In the genomic region with DNA sequence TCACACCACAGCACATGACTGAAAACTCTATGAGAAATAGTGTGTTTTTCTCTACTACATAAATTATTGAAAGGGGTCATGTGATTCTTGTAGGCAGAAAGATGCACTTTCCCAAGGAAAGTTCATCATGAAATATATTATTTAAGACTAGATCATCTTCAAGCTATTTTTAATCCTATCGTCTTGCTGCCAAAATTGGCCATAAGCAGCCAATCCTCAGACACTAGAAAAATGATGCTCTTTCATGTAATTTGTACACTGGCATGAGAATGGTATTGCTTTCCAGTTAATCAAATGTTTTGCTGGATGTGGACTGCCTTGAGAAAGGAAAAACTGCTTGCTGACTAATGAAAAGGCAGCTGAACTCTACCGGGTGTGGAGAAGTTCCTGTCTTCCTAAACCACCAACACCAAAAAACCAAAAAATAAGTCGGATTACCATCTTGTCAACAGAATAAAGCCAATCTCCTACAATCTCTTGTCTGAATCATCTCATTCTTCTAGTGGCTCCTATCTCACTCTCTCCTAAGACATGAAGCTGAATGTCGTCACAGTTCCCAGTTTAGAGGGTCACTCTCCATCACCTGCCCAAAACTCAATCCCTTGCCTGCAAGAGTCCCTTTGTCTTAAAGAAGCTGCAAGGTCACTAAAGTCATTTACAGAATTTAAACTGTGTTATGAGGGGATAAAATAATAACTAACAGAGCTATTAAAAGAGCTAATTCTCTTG, we compare ENCODE assay signal across 13 cellular contexts. TPM values are rescaled to one million over a fixed set of nuclear protein-coding genes. Genes with fewer than 3 reads are reported as not detected.
DNase-seq lines count a peak whose midpoint lies in the region; ATAC-seq and TF ChIP-seq lines count a peak whose summit lies in the region.
"Had no signal": no experiment of that assay in that cellular context is flagged by ENCODE, and none has a peak within 500 bp of the region (broad histone marks: within the 10 kb centered on the region; RNA-seq: fewer than 3 reads in every experiment).

No MANE protein-coding gene starts in this region.

- ATAC-seq in activated B cell treated with CpG ODN at 0.5 μM for 24 hours (ENCODE audit: low read depth): no peak
- no peak for ATAC-seq in gastroesophageal sphincter
- no peak for ATAC-seq in GM21360 (IDR thresholded peaks at IDR 0.05; ENCODE audit: unreplicated experiment)
- ATAC-seq: HCT116 had no signal

- H3K9me3 ChIP-seq in gastroesophageal sphincter: no peaks in the 10 kb centered on the region
- no peaks in the 10 kb centered on the region for H3K9me3 ChIP-seq in uterus

- H3K4me1 Mint-ChIP-seq in activated naive CD4-positive, alpha-beta T cell treated with anti-CD3 and anti-CD28 coated beads, Interleukin-2, amount 50 U/mL, for 24 hours: peaks cover 71% of the 10 kb centered on the region
- peaks cover 81% of the 10 kb centered on the region for H3K4me1 Mint-ChIP-seq in activated B cell treated with CpG ODN at 0.5 μM for 24 hours

- H3K27me3 ChIP-seq in gastroesophageal sphincter (no peaks in the 10 kb centered on the region), uterus (no peaks in the 10 kb centered on the region)

- no peak for TF ChIP-seq EP300 in gastroesophageal sphincter (IDR thresholded peaks at IDR 0.05)

- POLR2A ChIA-PET in activated B cell treated with CpG ODN at 0.5 μM for 24 hours (lab: Charles Lee): interaction anchor here (0.8 to 5.7 kb wide), 11 partner anchors 16 to 790 kb away, joined by 3 to 123 read pairs (median 4); no protein-coding TSS in a partner anchor

- H3K4me3 ChIP-seq in gastroesophageal sphincter: peak overlapping the region in 1 of 2 donors; percentile 92
- no peak overlapping the region for H3K4me3 ChIP-seq in uterus
- H3K4me3 ChIP-seq in foreskin fibroblast (ENCODE audit: low read depth in 1 of 2, low read length in 2 of 2): no peak overlapping the region

- no peaks in the 10 kb centered on the region for H3K9me3 Mint-ChIP-seq in activated naive CD4-positive, alpha-beta T cell treated with anti-CD3 and anti-CD28 coated beads, Interleukin-2, amount 50 U/mL, for 24 hours
- no peaks in the 10 kb centered on the region for H3K9me3 Mint-ChIP-seq in activated B cell treated with CpG ODN at 0.5 μM for 24 hours

- 32 to 40% methylated on average over 3 to 4 of the region's 4 CpGs for WGBS in gastroesophageal sphincter (ENCODE audit: low coverage in 1 of 2), 2 donors

- H3K27ac ChIP-seq in gastroesophageal sphincter (peak overlapping the region in 3 of 4 donors; percentile 21 to 90 (median 48)), uterus (peak overlapping the region; percentile 89 to 98)

- CTCF ChIA-PET in activated B cell treated with CpG ODN at 0.5 μM for 24 hours (lab: Charles Lee): interaction anchor here (0.6 to 2.4 kb wide), 9 partner anchors 22 to 194 kb away, joined by 3 to 9 read pairs (median 4); no protein-coding TSS in a partner anchor

- TF ChIP-seq POLR2A in gastroesophageal sphincter (IDR thresholded peaks at IDR 0.05): no peak
- no peak for TF ChIP-seq POLR2A in uterus (IDR thresholded peaks at IDR 0.05)

- H3K36me3 ChIP-seq in gastroesophageal sphincter (no peaks in the 10 kb centered on the region), uterus (no peaks in the 10 kb centered on the region)

- intact Hi-C loops in activated B cell treated with CpG ODN at 0.5 μM for 24 hours (cut with micrococcal nuclease) (no loop called here), uterus (cut with DNase I; ENCODE audit: low total_unique reads) (loop anchor here (10.0 kb wide), 1 partner anchor 69 kb away; no protein-coding TSS in a partner anchor)

- H3K4me3 Mint-ChIP-seq in activated naive CD4-positive, alpha-beta T cell treated with anti-CD3 and anti-CD28 coated beads, Interleukin-2, amount 50 U/mL, for 24 hours: peak overlapping the region; percentile 100
- H3K4me3 Mint-ChIP-seq in activated B cell treated with CpG ODN at 0.5 μM for 24 hours: peak overlapping the region; percentile 99

- H3K4me1 ChIP-seq in gastroesophageal sphincter (peaks cover 0 to 68% (median 5%) of the 10 kb centered on the region in 3 donors), uterus (peaks cover 0 to under 1% of the 10 kb centered on the region in 2 donors)

- no peak for DNase-seq in activated naive CD4-positive, alpha-beta T cell treated with Interleukin-2 at 50 U/mL for 16 hours
- DNase-seq in activated B cell treated with CpG ODN at 0.5 μM for 24 hours: no peak
- no peak for DNase-seq in uterus
- no peak for DNase-seq in foreskin fibroblast
- no peak for DNase-seq in mucosa of gallbladder (ENCODE audit: low spot score)
- DNase-seq: cerebellar nuclear complex; NCI-H1436; NCI-H524; stimulated activated CD8-positive, alpha-beta memory T cell treated with anti-CD3 and anti-CD28 coated beads, Interleukin-4, amount 100 ng/mL, for 48 hours had no signal

- TF ChIP-seq CTCF in activated B cell treated with CpG ODN at 0.5 μM for 24 hours (IDR thresholded peaks at IDR 0.05) (no peak), gastroesophageal sphincter (IDR thresholded peaks at IDR 0.05) (no peak), uterus (IDR thresholded peaks at IDR 0.05) (no peak), foreskin fibroblast (IDR thresholded peaks at IDR 0.05; ENCODE audit: low read depth, low read length) (no peak)

- peak overlapping the region; percentile 90 for H3K27ac Mint-ChIP-seq in activated naive CD4-positive, alpha-beta T cell treated with anti-CD3 and anti-CD28 coated beads, Interleukin-2, amount 50 U/mL, for 24 hours
- peak overlapping the region; percentile 96 for H3K27ac Mint-ChIP-seq in activated B cell treated with CpG ODN at 0.5 μM for 24 hours

- H3K36me3 Mint-ChIP-seq in activated naive CD4-positive, alpha-beta T cell treated with anti-CD3 and anti-CD28 coated beads, Interleukin-2, amount 50 U/mL, for 24 hours: peaks cover 24% of the 10 kb centered on the region
- peaks cover 65% of the 10 kb centered on the region for H3K36me3 Mint-ChIP-seq in activated B cell treated with CpG ODN at 0.5 μM for 24 hours (ENCODE audit: low read depth)

- H3K27me3 Mint-ChIP-seq in activated naive CD4-positive, alpha-beta T cell treated with anti-CD3 and anti-CD28 coated beads, Interleukin-2, amount 50 U/mL, for 24 hours: no peaks in the 10 kb centered on the region
- H3K27me3 Mint-ChIP-seq in activated B cell treated with CpG ODN at 0.5 μM for 24 hours: no peaks in the 10 kb centered on the region

RNA-seq across cellular contexts. Expression of gene BCL2, which starts 5.3 kb away (rescaled TPM):
- total RNA-seq in activated B cell treated with CpG ODN at 0.5 μM for 24 hours (125 and 145 TPM in 2 replicates), gastroesophageal sphincter (10 to 100 TPM; 31.2 to 41.7 (median 32.7) TPM), uterus (10 to 100 TPM; 16.1 to 61.1 (median 36.9) TPM), mucosa of gallbladder (18.5 TPM)

RNA-seq across cellular contexts. Expression of gene KDSR, which starts 52.8 kb away (rescaled TPM):
- total RNA-seq in activated B cell treated with CpG ODN at 0.5 μM for 24 hours (15.0 and 15.3 TPM in 2 replicates), gastroesophageal sphincter (10 to 100 TPM; 36.9 to 67.3 (median 51.2) TPM), uterus (10 to 100 TPM; 12.6 to 68.6 (median 29.3) TPM), mucosa of gallbladder (59.4 TPM)
